Comparison of ENCODE assay signal across 8 cellular contexts in the genomic region with DNA sequence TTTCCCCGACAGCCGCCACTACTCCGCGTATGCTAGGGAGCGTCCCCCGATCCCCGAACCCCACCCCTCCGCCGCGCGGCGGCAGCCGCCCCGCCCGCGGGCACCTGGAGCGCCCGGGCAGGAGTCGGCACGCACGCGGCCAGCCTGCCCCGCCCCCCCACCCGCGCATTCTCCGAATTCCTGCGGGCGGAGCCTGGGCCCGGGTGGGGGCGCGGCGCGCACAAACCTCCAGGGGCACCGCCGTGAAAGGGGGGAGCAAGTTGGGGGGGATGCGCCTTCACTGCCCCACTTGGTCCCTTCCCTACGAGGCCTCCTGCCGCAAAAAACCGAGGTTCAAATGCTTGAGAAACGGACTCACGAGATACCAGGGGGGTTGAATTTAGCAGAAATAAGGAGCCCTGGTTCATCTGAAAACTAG. TPM values are rescaled to one million over a fixed set of nuclear protein-coding genes. Genes with fewer than 3 reads are reported as not detected.
A peak's percentile ranks its signal among the peaks of the same experiment; 100 is the strongest.
DNase-seq lines count a peak whose midpoint lies in the region; ATAC-seq, FAIRE-seq and TF ChIP-seq lines count a peak whose summit lies in the region.

No MANE protein-coding gene starts in this region.

- H3K14ac ChIP-seq in H1 (ENCODE audit: insufficient read length) = no peak overlapping the region

- H4K8ac ChIP-seq in H1 (ENCODE audit: extremely low read depth, insufficient read depth, low read length) = peak overlapping the region; percentile 95; the same call in 1 of the 2 replicates

- peaks cover 0 to 54% of the 10 kb centered on the region in 2 experiments; a peak in 2 of 4 replicates for H3K79me2 ChIP-seq in H1 (ENCODE audit: control insufficient read depth in 1 of 2, insufficient read depth in 2 of 2, low read length in 2 of 2)

- 0 out of 2 replicates have a peak overlapping the region, but pooled peaks have one; percentile 55 for H2AK5ac ChIP-seq in H1 (ENCODE audit: low read depth, low read length)

- H2BK5ac ChIP-seq in H1 (ENCODE audit: low read depth, low read length) = peak overlapping the region; percentile 10; the same call in 1 of the 2 replicates

- no peak for DNase-seq in H54 (ENCODE audit: insufficient read length, low spot score)
- peak; percentile 28 for DNase-seq in T-helper 9 cell
- DNase-seq in H1 (ENCODE audit: low read depth in 1 of 2, low spot score in 2 of 2) = peak in 1 of 2 experiments; percentile 80
- peak; percentile 51 to 84 for DNase-seq in aorta
- DNase-seq in SIG-M5 (lab: John Stamatoyannopoulos, UW) = no peak

- no peak overlapping the region for H2AFZ ChIP-seq in H1 (ENCODE audit: low read length)

- H3K23me2 ChIP-seq in H1 (ENCODE audit: low read depth, low read length) = peaks cover 16% of the 10 kb centered on the region

- peak overlapping the region; percentile 74 to 84 (median 76) for H3K9ac ChIP-seq in H1 (replicated peaks in 1 of 4; ENCODE audit: extremely low read depth in 1 of 4, low read depth in 3 of 4, low read length in 3 of 4)
- peak overlapping the region in 1 of 2 donors; percentile 22 for H3K9ac ChIP-seq in mucosa of rectum (ENCODE audit: low read depth in 1 of 2, low read length in 2 of 2)

- TF ChIP-seq EP300 in H1 (IDR thresholded peaks at IDR 0.05; ENCODE audit: borderline replicate concordance in 1 of 2, low read depth in 2 of 2, low read length in 2 of 2) = no peak; a peak in 1 of 3 replicates

- ATAC-seq in aorta (ENCODE audit: low FRiP score) (no peak), GM21526 (IDR thresholded peaks at IDR 0.05; ENCODE audit: low FRiP score, unreplicated experiment) (no peak), HG03196 (IDR thresholded peaks at IDR 0.05; ENCODE audit: unreplicated experiment) (no peak)

- no peak for FAIRE-seq in H54 (lab: Jason Lieb, UNC)
- no peak for FAIRE-seq in H1 (lab: Jason Lieb, UNC)

- TF ChIP-seq POLR2A in H54 (IDR thresholded peaks at IDR 0.05; ENCODE audit: low read depth, low read length) (peak; percentile 15; the same call in 1 of the 2 replicates), H1 (IDR thresholded peaks at IDR 0.05; ENCODE audit: control extremely low read depth in 1 of 2, low read depth in 2 of 2, low read length in 2 of 2) (peak; percentile 67 to 90)

- H3K79me1 ChIP-seq in H1 (ENCODE audit: low read depth, low read length) = no peaks in the 10 kb centered on the region

- H2BK20ac ChIP-seq in H1 (ENCODE audit: low read length) = peak overlapping the region; percentile 32; the same call in 1 of the 2 replicates

- peak overlapping the region; percentile 47 for H4K91ac ChIP-seq in H1 (replicated peaks; ENCODE audit: insufficient read length, low read length)

- intact Hi-C loops in aorta (cut with DNase I) = loop anchor here (5.0 to 10.0 kb wide), 2 partner anchors 423 to 426 kb away; no protein-coding TSS in a partner anchor

- no peaks in the 10 kb centered on the region for H4K20me1 ChIP-seq in H1 (replicated peaks in 1 of 2; ENCODE audit: control insufficient read depth in 1 of 2, insufficient read depth in 2 of 2, low read length in 2 of 2)

- H3K27ac ChIP-seq in H1 (ENCODE audit: low read depth, low read length) (peak overlapping the region; percentile 84), mucosa of rectum (ENCODE audit: low read depth in 2 of 2, low read length in 2 of 2) (no peak overlapping the region), aorta (ENCODE audit: low read depth in 1 of 2, low read length in 2 of 2) (peak overlapping the region; percentile 5 to 84)

- H2BK120ac ChIP-seq in H1 (replicated peaks; ENCODE audit: low read depth, low read length) = no peak overlapping the region

- CTCF ChIA-PET in H1 (lab: Charles Lee; ENCODE audit: partially characterized antibody) = interaction anchor here (1.6 to 23.0 kb wide), 5 partner anchors 5 to 70 kb away, joined by 5 to 785 read pairs (median 111); partner anchors contain the start of genes CDH24, PRMT5 and PSMB11

- POLR2A ChIA-PET in H1 (lab: Charles Lee; ENCODE audit: partially characterized antibody) = interaction anchor here (1.0 to 13.2 kb wide), 14 partner anchors 10 to 159 kb away, joined by 3 to 133 read pairs (median 10); partner anchors contain the start of genes CDH24, HAUS4, PRMT5 and PSMB11

- no peak overlapping the region for H3K56ac ChIP-seq in H1 (replicated peaks; ENCODE audit: insufficient read length, low read depth, low read length)

- no peak overlapping the region for H2BK15ac ChIP-seq in H1 (ENCODE audit: low read length)

- H3K4me2 ChIP-seq in H1 (ENCODE audit: insufficient read depth in 1 of 2, low read depth in 2 of 2, low read length in 2 of 2) = peak overlapping the region; percentile 81 to 93

- TF ChIP-seq RAD21 in H1 (IDR thresholded peaks at IDR 0.05 in 1 of 2, conservative IDR thresholded peaks at IDR 0.05 in 1 of 2; ENCODE audit: low read depth in 2 of 2, low read length in 2 of 2) = no peak

- H2BK12ac ChIP-seq in H1 (ENCODE audit: low read depth, low read length) = peak overlapping the region; percentile 45; the same call in 1 of the 2 replicates

- TF ChIP-seq CTCF in H1 (IDR thresholded peaks at IDR 0.05; ENCODE audit: control extremely low read depth in 1 of 3, insufficient read depth in 1 of 3, low read depth in 1 of 3, low read length in 3 of 3) = no peak

- H3K9me3 ChIP-seq in H1 (ENCODE audit: insufficient read depth in 2 of 2, low read depth in 1 of 2, low read length in 1 of 2) = peaks cover 2 to 4% of the 10 kb centered on the region in 2 experiments; a peak in 1 of 4 replicates
- no peaks in the 10 kb centered on the region for H3K9me3 ChIP-seq in mucosa of rectum (ENCODE audit: control insufficient read depth in 2 of 2, low read length in 2 of 2)
- H3K9me3 ChIP-seq in aorta (ENCODE audit: control insufficient read depth, low read length) = no peaks in the 10 kb centered on the region

- peak overlapping the region; percentile 88; the same call in 1 of the 2 replicates for H3K18ac ChIP-seq in H1 (ENCODE audit: extremely low read depth, low read length)

- H3K4ac ChIP-seq in H1 (replicated peaks; ENCODE audit: insufficient read length, low read depth, low read length) = no peak overlapping the region

- H3K4me1 ChIP-seq in H1 (replicated peaks in 1 of 4; ENCODE audit: control insufficient read depth in 3 of 4, insufficient read depth in 4 of 4, low read length in 3 of 4) = peaks cover 28 to 34% (median 31%) of the 10 kb centered on the region in 4 experiments
- H3K4me1 ChIP-seq in mucosa of rectum (ENCODE audit: control insufficient read depth in 2 of 2, insufficient read depth in 2 of 2, low read length in 2 of 2) = peaks cover 30% of the 10 kb centered on the region in 2 donors
- H3K4me1 ChIP-seq in aorta (ENCODE audit: control insufficient read depth in 1 of 2, insufficient read depth in 2 of 2, low read length in 2 of 2) = peaks cover 5% of the 10 kb centered on the region in 2 donors

- peak overlapping the region; percentile 50 for H4K5ac ChIP-seq in H1 (ENCODE audit: insufficient read length, low read depth, low read length)

- peak overlapping the region; percentile 72 to 94 (median 76) for H3K4me3 ChIP-seq in H1 (ENCODE audit: extremely low read depth in 1 of 4, insufficient read depth in 2 of 4, low read depth in 3 of 4, low read length in 4 of 4)
- peak overlapping the region; percentile 48 to 60 for H3K4me3 ChIP-seq in mucosa of rectum (ENCODE audit: low read length in 2 of 2)
- H3K4me3 ChIP-seq in aorta (ENCODE audit: low read length in 2 of 2) = peak overlapping the region; percentile 49 to 59

- H3K23ac ChIP-seq in H1 (ENCODE audit: insufficient read length) = no peak overlapping the region

- peaks cover 0 to 30% (median 8%) of the 10 kb centered on the region in 4 experiments; a peak in 4 of 8 replicates for H3K36me3 ChIP-seq in H1 (ENCODE audit: control insufficient read depth in 2 of 4, insufficient read depth in 4 of 4, low read length in 3 of 4)
- no peaks in the 10 kb centered on the region for H3K36me3 ChIP-seq in mucosa of rectum (ENCODE audit: control insufficient read depth in 2 of 2, insufficient read depth in 2 of 2, low read length in 2 of 2)
- H3K36me3 ChIP-seq in aorta (ENCODE audit: control insufficient read depth in 1 of 2, insufficient read depth in 2 of 2, low read length in 1 of 2) = no peaks in the 10 kb centered on the region

- WGBS in H1 (ENCODE audit: extremely low coverage in 1 of 2, insufficient coverage in 1 of 2, insufficient read length in 1 of 2, insufficient replicate concordance in 2 of 2, low coverage in 1 of 2, low lambda C conversion rate in 2 of 2, missing lambda C conversion rate in 1 of 2), 2 experiments = 0% methylated on average over 5 of the region's 41 CpGs; no CpG with 5 or more reads in 1 of the 2 experiments
- 0 to 1% methylated on average over 18 to 41 of the region's 41 CpGs for WGBS in aorta, 2 donors

- peaks cover 0 to 9% (median 4%) of the 10 kb centered on the region in 4 experiments; a peak in 2 of 7 replicates for H3K27me3 ChIP-seq in H1 (replicated peaks in 1 of 4; ENCODE audit: control insufficient read depth in 3 of 4, extremely low read depth in 1 of 4, insufficient read depth in 3 of 4, low read length in 3 of 4)
- H3K27me3 ChIP-seq in mucosa of rectum (ENCODE audit: control insufficient read depth in 2 of 2, insufficient read depth in 2 of 2, low read length in 2 of 2) = peaks cover 4 to 5% of the 10 kb centered on the region in 2 donors
- H3K27me3 ChIP-seq in aorta (ENCODE audit: control insufficient read depth in 1 of 2, insufficient read depth in 2 of 2, low read length in 1 of 2) = no peaks in the 10 kb centered on the region

RNA-seq across cellular contexts. Expression of gene AJUBA, which starts 1.7 kb away (rescaled TPM):
- 46.0 TPM in 2 replicates for total RNA-seq in H1 (2021; fragmentation: NEBNext Ultra II Directional; extraction: Animal tissue kit (Norgen Biotek cat#: 25700))
- polyA plus RNA-seq in H1 (2011; rRNA removed) (33.1 and 38.8 TPM in 2 replicates), aorta (1 to 10 TPM; 2.2 to 3.8 TPM)
- polyA plus RNA-seq in H1 (2011; cell fraction: cytosol; rRNA removed) = 37.3 TPM
- 51.3 TPM for polyA plus RNA-seq in H1 (2011; cell fraction: nucleus; rRNA removed)
- 35.5 to 45.4 TPM (median 41.3 TPM) in 4 replicates for polyA plus RNA-seq in H1 (2012, experiment 1 of 2)
- 35.9 TPM for polyA plus RNA-seq in H1 (2012, experiment 2 of 2)
- polyA plus RNA-seq in H1 (2013, experiment 1 of 2) = 10.0 TPM
- polyA plus RNA-seq in H1 (2013, experiment 2 of 2) = 10.3 TPM
- polyA minus RNA-seq in H1 (2011; rRNA and poly(A)+ RNA removed) = 153 and 192 TPM in 2 replicates
- polyA minus RNA-seq in H1 (2011; cell fraction: cytosol; rRNA and poly(A)+ RNA removed) = 50.7 TPM
- 105 TPM for polyA minus RNA-seq in H1 (2011; cell fraction: nucleus; rRNA and poly(A)+ RNA removed)
- 10 to 100 TPM; 12.9 to 16.2 TPM for total RNA-seq in aorta

RNA-seq across cellular contexts. Expression of gene HAUS4, which starts 23.8 kb away (rescaled TPM):
- 46.1 and 47.7 TPM in 2 replicates for total RNA-seq in H1 (2021; fragmentation: NEBNext Ultra II Directional; extraction: Animal tissue kit (Norgen Biotek cat#: 25700))
- polyA plus RNA-seq in H1 (2011; rRNA removed) = 35.6 and 46.0 TPM in 2 replicates
- 53.6 TPM for polyA plus RNA-seq in H1 (2011; cell fraction: cytosol; rRNA removed)
- polyA plus RNA-seq in H1 (2011; cell fraction: nucleus; rRNA removed) = 45.6 TPM
- polyA plus RNA-seq in H1 (2012, experiment 1 of 2) = 50.4 to 62.8 TPM (median 59.8 TPM) in 4 replicates
- polyA plus RNA-seq in H1 (2012, experiment 2 of 2) = 55.5 TPM
- polyA plus RNA-seq in H1 (2013, experiment 1 of 2) = 45.0 TPM
- polyA plus RNA-seq in H1 (2013, experiment 2 of 2) = 43.0 TPM
- 58.4 and 73.9 TPM in 2 replicates for polyA minus RNA-seq in H1 (2011; rRNA and poly(A)+ RNA removed)
- polyA minus RNA-seq in H1 (2011; cell fraction: cytosol; rRNA and poly(A)+ RNA removed) = 29.0 TPM
- polyA minus RNA-seq in H1 (2011; cell fraction: nucleus; rRNA and poly(A)+ RNA removed) = 33.8 TPM
- total RNA-seq in aorta = 10 to 100 TPM; 19.7 to 33.9 TPM
- 10 to 100 TPM; 39.5 to 62.7 TPM for polyA plus RNA-seq in aorta

RNA-seq across cellular contexts. Expression of gene C14orf93, which starts 29.3 kb away (rescaled TPM):
- total RNA-seq in H1 (2021; fragmentation: NEBNext Ultra II Directional; extraction: Animal tissue kit (Norgen Biotek cat#: 25700)) = 7.4 and 7.8 TPM in 2 replicates
- polyA plus RNA-seq in H1 (2011; rRNA removed) (8.2 and 9.7 TPM in 2 replicates), aorta (10 to 100 TPM in 1 of 2 donors, 1 to 10 TPM in 1; 8.8 to 11.0 TPM)
- 10.0 TPM for polyA plus RNA-seq in H1 (2011; cell fraction: cytosol; rRNA removed)
- 17.6 TPM for polyA plus RNA-seq in H1 (2011; cell fraction: nucleus; rRNA removed)
- 6.3 to 9.7 TPM (median 7.9 TPM) in 4 replicates for polyA plus RNA-seq in H1 (2012, experiment 1 of 2)
- 6.3 TPM for polyA plus RNA-seq in H1 (2012, experiment 2 of 2)
- polyA plus RNA-seq in H1 (2013, experiment 1 of 2) = 3.5 TPM
- 3.3 TPM for polyA plus RNA-seq in H1 (2013, experiment 2 of 2)
- polyA minus RNA-seq in H1 (2011; rRNA and poly(A)+ RNA removed) = 22.5 and 22.6 TPM in 2 replicates
- polyA minus RNA-seq in H1 (2011; cell fraction: cytosol; rRNA and poly(A)+ RNA removed) = 4.3 TPM
- 6.5 TPM for polyA minus RNA-seq in H1 (2011; cell fraction: nucleus; rRNA and poly(A)+ RNA removed)
- total RNA-seq in aorta = 1 to 10 TPM; 5.5 to 8.6 TPM

RNA-seq across cellular contexts. Expression of gene PRMT5, which starts 51.5 kb away (rescaled TPM):
- total RNA-seq in H1 (2021; fragmentation: NEBNext Ultra II Directional; extraction: Animal tissue kit (Norgen Biotek cat#: 25700)) = 159 and 171 TPM in 2 replicates
- 329 and 402 TPM in 2 replicates for polyA plus RNA-seq in H1 (2011; rRNA removed)
- polyA plus RNA-seq in H1 (2011; cell fraction: cytosol; rRNA removed) = 274 TPM
- 275 TPM for polyA plus RNA-seq in H1 (2011; cell fraction: nucleus; rRNA removed)
- 145 to 187 TPM (median 170 TPM) in 4 replicates for polyA plus RNA-seq in H1 (2012, experiment 1 of 2)
- polyA plus RNA-seq in H1 (2012, experiment 2 of 2) = 336 TPM
- polyA plus RNA-seq in H1 (2013, experiment 1 of 2) = 113 TPM
- 99.5 TPM for polyA plus RNA-seq in H1 (2013, experiment 2 of 2)
- 439 and 469 TPM in 2 replicates for polyA minus RNA-seq in H1 (2011; rRNA and poly(A)+ RNA removed)
- 207 TPM for polyA minus RNA-seq in H1 (2011; cell fraction: cytosol; rRNA and poly(A)+ RNA removed)
- polyA minus RNA-seq in H1 (2011; cell fraction: nucleus; rRNA and poly(A)+ RNA removed) = 156 TPM
- total RNA-seq in aorta = 10 to 100 TPM; 32.0 to 36.5 TPM
- polyA plus RNA-seq in aorta = 10 to 100 TPM; 27.7 to 36.2 TPM

RNA-seq across cellular contexts. Expression of gene PSMB5, which starts 54.0 kb away (rescaled TPM):
- total RNA-seq in H1 (2021; fragmentation: NEBNext Ultra II Directional; extraction: Animal tissue kit (Norgen Biotek cat#: 25700)) = 246 and 254 TPM in 2 replicates
- polyA plus RNA-seq in H1 (2011; rRNA removed) = 402 and 510 TPM in 2 replicates
- polyA plus RNA-seq in H1 (2011; cell fraction: cytosol; rRNA removed) = 415 TPM
- 246 TPM for polyA plus RNA-seq in H1 (2011; cell fraction: nucleus; rRNA removed)
- 252 to 356 TPM (median 319 TPM) in 4 replicates for polyA plus RNA-seq in H1 (2012, experiment 1 of 2)
- 310 TPM for polyA plus RNA-seq in H1 (2012, experiment 2 of 2)
- polyA plus RNA-seq in H1 (2013, experiment 1 of 2) = 131 TPM
- polyA plus RNA-seq in H1 (2013, experiment 2 of 2) = 133 TPM
- 379 and 426 TPM in 2 replicates for polyA minus RNA-seq in H1 (2011; rRNA and poly(A)+ RNA removed)
- 145 TPM for polyA minus RNA-seq in H1 (2011; cell fraction: cytosol; rRNA and poly(A)+ RNA removed)
- 117 TPM for polyA minus RNA-seq in H1 (2011; cell fraction: nucleus; rRNA and poly(A)+ RNA removed)
- total RNA-seq in aorta = 10 to 100 TPM; 67.7 to 68.4 TPM
- polyA plus RNA-seq in aorta = 100 to 1,000 TPM; 103 to 116 TPM

Comparison
In these comparisons a context has a peak if more than half of its experiments do, and no peak if none do; other contexts are left out.
1. DNase-seq: peak in T-helper 9 cell (single experiment) and aorta (2 of 2); none in H54 (single experiment) and SIG-M5 (single experiment).
2. H3K27ac ChIP-seq: peak in H1 (single experiment) and aorta (2 of 2); none in mucosa of rectum (0 of 2).
3. Peak in every context shown above with its lines, with median percentiles within 50 percentile points of each other: H3K4me3 ChIP-seq.